ENCODE assay signal across 21 cellular contexts in the genomic region with DNA sequence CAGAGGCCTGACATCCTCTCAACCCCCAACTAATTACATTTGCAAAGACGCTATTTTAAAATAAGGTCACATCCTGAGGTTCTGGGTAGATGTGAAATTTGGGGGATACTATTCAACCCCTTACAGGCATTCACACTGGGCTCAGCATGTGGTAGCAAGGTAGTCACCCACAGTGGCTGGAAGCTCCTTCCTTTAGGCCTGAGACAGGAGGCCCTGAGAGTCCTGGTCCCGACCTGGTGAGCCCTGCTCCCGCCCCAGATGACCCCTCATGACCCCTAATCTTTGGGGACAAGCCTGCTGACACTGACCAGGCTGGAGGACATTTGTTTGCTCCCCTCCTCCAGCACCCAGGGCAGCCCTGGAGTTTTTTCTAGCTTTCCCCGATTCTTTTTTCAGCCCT.
DNase-seq lines count a peak whose midpoint lies in the region; ATAC-seq and TF ChIP-seq lines count a peak whose summit lies in the region.
"Had no signal": no experiment of that assay in that cellular context is flagged by ENCODE, and none has a peak within 500 bp of the region (broad histone marks: within the 10 kb centered on the region; RNA-seq: fewer than 3 reads in every experiment).

No MANE protein-coding gene starts in this region.

- no peak for TF ChIP-seq POLR2A in esophagus muscularis mucosa (IDR thresholded peaks at IDR 0.05; ENCODE audit: low read depth)

- peak overlapping the region; percentile 71 for H3K4me2 ChIP-seq in neural progenitor cell
- H3K4me2 ChIP-seq: A549, BLaER1 had no signal

- H3K4me3 ChIP-seq in HUES64 (ENCODE audit: low read length): no peak overlapping the region
- H3K4me3 ChIP-seq in esophagus muscularis mucosa: no peak overlapping the region
- no peak overlapping the region for H3K4me3 ChIP-seq in neural progenitor cell
- H3K4me3 ChIP-seq: A549, BLaER1, MG63, SK-N-MC had no signal

- peaks cover 26% of the 10 kb centered on the region for H3F3A ChIP-seq in neural progenitor cell (ENCODE audit: low read depth)

- H3K9me3 ChIP-seq in ES-I3 (ENCODE audit: control insufficient read depth, insufficient read depth, low read length) (no peaks in the 10 kb centered on the region), HUES64 (ENCODE audit: insufficient read depth, low read depth, low read length) (no peaks in the 10 kb centered on the region), esophagus muscularis mucosa (no peaks in the 10 kb centered on the region), neural progenitor cell (ENCODE audit: low read depth) (no peaks in the 10 kb centered on the region)
- H3K9me3 ChIP-seq: A549, MG63 had no signal

- no peaks in the 10 kb centered on the region for H3K9me3 Mint-ChIP-seq in neural progenitor cell

- H3K4me1 ChIP-seq in ES-I3 (ENCODE audit: insufficient read depth, low read length) (peaks cover 13% of the 10 kb centered on the region), HUES64 (ENCODE audit: insufficient read depth, low read length) (peaks cover 33% of the 10 kb centered on the region), esophagus muscularis mucosa (peaks cover 0 to 10% (median 0%) of the 10 kb centered on the region in 4 donors), neural progenitor cell (peaks cover 38% of the 10 kb centered on the region)
- H3K4me1 ChIP-seq: A549 had no signal

- peak; percentile 55 for DNase-seq in esophagus muscularis mucosa (ENCODE audit: extremely low spot score)
- peak; percentile 24 for DNase-seq in neural progenitor cell (ENCODE audit: low spot score)
- DNase-seq in HT-29 (ENCODE audit: low spot score): no peak
- DNase-seq in EL: no peak
- DNase-seq: Calu3; CD4-positive, alpha-beta memory T cell; HCEC 1CT; NCI-H1092 treated with DMSO at 0.1 percent for 48 hours; NCI-H2171 treated with DMSO at 0.1 percent for 48 hours; NCI-H446; NK-92 treated with Interleukin-12 subunit alpha and Interleukin-12 subunit beta, amount 100 ng/mL, for 24 hours; OCI-M1; SHP77 had no signal

- intact Hi-C loops in esophagus muscularis mucosa (cut with DNase I): no loop called here

- H2AFZ ChIP-seq in neural progenitor cell (replicated peaks): no peak overlapping the region

- ATAC-seq in HG02588 (IDR thresholded peaks at IDR 0.05; ENCODE audit: unreplicated experiment) (no peak), HG02763 (IDR thresholded peaks at IDR 0.05; ENCODE audit: unreplicated experiment) (no peak)
- ATAC-seq: A549 had no signal

- H3K27ac Mint-ChIP-seq in neural progenitor cell: peak overlapping the region; percentile 11

- 13% methylated on average over 3 of the region's 4 CpGs for WGBS in HUES64
- WGBS in esophagus muscularis mucosa: 64% methylated on average over 4 of the region's 4 CpGs

- H3K4me3 Mint-ChIP-seq in neural progenitor cell: no peak overlapping the region
- H3K4me3 Mint-ChIP-seq: CD4-positive, alpha-beta memory T cell had no signal

- no peaks in the 10 kb centered on the region for H3K79me2 ChIP-seq in neural progenitor cell (ENCODE audit: low read depth)

- peak overlapping the region; percentile 96 for H3K27ac ChIP-seq in HUES64 (ENCODE audit: low read depth, low read length)
- H3K27ac ChIP-seq in esophagus muscularis mucosa (replicated peaks in 1 of 4): no peak overlapping the region
- peak overlapping the region; percentile 79 for H3K27ac ChIP-seq in neural progenitor cell
- H3K27ac ChIP-seq: A549, BLaER1, SK-N-MC had no signal

- no peaks in the 10 kb centered on the region for H3K36me3 Mint-ChIP-seq in neural progenitor cell
- H3K36me3 Mint-ChIP-seq: CD4-positive, alpha-beta memory T cell had no signal

- TF ChIP-seq CTCF in esophagus muscularis mucosa (IDR thresholded peaks at IDR 0.05) (no peak), neural progenitor cell (IDR thresholded peaks at IDR 0.05) (no peak)

- no peaks in the 10 kb centered on the region for H3K27me3 ChIP-seq in HUES64 (ENCODE audit: insufficient read depth, low read length)
- peaks cover 0 to 4% (median 0%) of the 10 kb centered on the region in 4 donors for H3K27me3 ChIP-seq in esophagus muscularis mucosa
- no peaks in the 10 kb centered on the region for H3K27me3 ChIP-seq in neural progenitor cell
- H3K27me3 ChIP-seq: BLaER1, MG63 had no signal

- H3K9ac ChIP-seq in ES-I3 (ENCODE audit: low read depth, low read length) (peak overlapping the region; percentile 75), HUES64 (ENCODE audit: low read depth, low read length) (peak overlapping the region; percentile 49; the same call in 1 of the 2 replicates), neural progenitor cell (no peak overlapping the region)
- H3K9ac ChIP-seq: BLaER1 had no signal

- H3K36me3 ChIP-seq in ES-I3 (ENCODE audit: insufficient read depth, low read length) (peaks cover 10% of the 10 kb centered on the region; the same call in 1 of the 2 replicates), HUES64 (ENCODE audit: insufficient read depth, low read length) (no peaks in the 10 kb centered on the region), esophagus muscularis mucosa (no peaks in the 10 kb centered on the region), neural progenitor cell (no peaks in the 10 kb centered on the region)
- H3K36me3 ChIP-seq: BLaER1, MG63 had no signal

- no peak for TF ChIP-seq EP300 in esophagus muscularis mucosa (IDR thresholded peaks at IDR 0.05)

- peaks cover 13% of the 10 kb centered on the region for H3K27me3 Mint-ChIP-seq in neural progenitor cell (ENCODE audit: insufficient read depth, low read depth)

- H3K4me1 Mint-ChIP-seq in neural progenitor cell: peaks cover 24% of the 10 kb centered on the region
- H3K4me1 Mint-ChIP-seq: CD4-positive, alpha-beta memory T cell had no signal

- H4K20me1 ChIP-seq in neural progenitor cell (ENCODE audit: low read depth): peaks cover 4% of the 10 kb centered on the region
- H4K20me1 ChIP-seq: BLaER1 had no signal

Comparison
In these comparisons a context has a peak if more than half of its experiments do, and no peak if none do; other contexts are left out.
1. H3K27ac ChIP-seq: peak in HUES64 (single experiment) and neural progenitor cell (single experiment); none in esophagus muscularis mucosa (0 of 4).
2. DNase-seq: peak in esophagus muscularis mucosa (single experiment) and neural progenitor cell (single experiment); none in HT-29 (single experiment) and EL (single experiment).